8 cellular contexts compared by ENCODE assay signal in the genomic region with DNA sequence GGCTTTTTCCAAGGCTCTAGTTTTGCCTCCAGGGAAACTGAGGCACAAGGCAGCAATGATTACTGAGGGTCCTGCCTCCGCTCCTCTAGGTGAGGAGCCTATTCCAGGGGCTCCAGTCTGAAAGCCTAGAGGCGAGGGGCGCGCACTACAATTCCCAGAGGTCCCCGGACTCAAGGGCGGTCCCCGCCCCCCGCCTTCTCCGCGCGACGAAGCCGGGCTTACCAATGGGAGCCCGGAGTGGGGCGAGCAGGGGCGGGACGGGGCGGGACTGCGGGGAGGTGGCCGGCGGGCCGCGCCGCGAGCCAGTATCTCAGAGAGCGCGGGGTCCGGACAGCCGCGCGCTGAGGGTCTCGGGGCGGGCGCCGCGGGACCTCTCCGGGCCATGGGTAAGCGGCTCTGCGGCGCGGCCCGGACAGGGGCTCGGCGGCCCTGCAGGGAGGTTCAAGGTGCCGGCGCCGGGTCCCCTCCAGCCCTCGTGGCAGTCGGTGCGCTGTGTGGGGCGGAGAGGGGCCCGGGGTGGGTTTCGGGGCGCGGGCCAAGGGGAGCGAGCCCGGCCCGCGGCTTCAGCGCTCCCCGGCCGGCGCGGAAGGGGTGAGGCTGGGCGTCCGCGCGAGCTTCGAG. TPM values are rescaled to one million over a fixed set of nuclear protein-coding genes. Genes with fewer than 3 reads are reported as not detected.
DNase-seq lines count a peak whose midpoint lies in the region; ATAC-seq and TF ChIP-seq lines count a peak whose summit lies in the region.

A gene with protein sequence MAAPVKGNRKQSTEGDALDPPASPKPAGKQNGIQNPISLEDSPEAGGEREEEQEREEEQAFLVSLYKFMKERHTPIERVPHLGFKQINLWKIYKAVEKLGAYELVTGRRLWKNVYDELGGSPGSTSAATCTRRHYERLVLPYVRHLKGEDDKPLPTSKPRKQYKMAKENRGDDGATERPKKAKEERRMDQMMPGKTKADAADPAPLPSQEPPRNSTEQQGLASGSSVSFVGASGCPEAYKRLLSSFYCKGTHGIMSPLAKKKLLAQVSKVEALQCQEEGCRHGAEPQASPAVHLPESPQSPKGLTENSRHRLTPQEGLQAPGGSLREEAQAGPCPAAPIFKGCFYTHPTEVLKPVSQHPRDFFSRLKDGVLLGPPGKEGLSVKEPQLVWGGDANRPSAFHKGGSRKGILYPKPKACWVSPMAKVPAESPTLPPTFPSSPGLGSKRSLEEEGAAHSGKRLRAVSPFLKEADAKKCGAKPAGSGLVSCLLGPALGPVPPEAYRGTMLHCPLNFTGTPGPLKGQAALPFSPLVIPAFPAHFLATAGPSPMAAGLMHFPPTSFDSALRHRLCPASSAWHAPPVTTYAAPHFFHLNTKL (plus strand): TSS at position 308 of the 621 bp plus-strand sequence. CDS start 75 bp downstream, at position 383.

- H3K27me3 Mint-ChIP-seq in activated naive CD8-positive, alpha-beta T cell treated with anti-CD3 and anti-CD28 coated beads for 36 hours = no peaks in the 10 kb centered on the region

- H3K4me3 ChIP-seq in SU-DHL-6 (ENCODE audit: insufficient read depth, low read length, poor library complexity, severe bottlenecking) (peak within 1 kb of the TSS; percentile 81), trophoblast cell (ENCODE audit: low read depth, low read length) (peak within 1 kb of the TSS; percentile 75), tibial artery (peak within 1 kb of the TSS; percentile 79 to 88)

- H3K79me2 ChIP-seq in SU-DHL-6 (ENCODE audit: insufficient read depth, low read length) (no peaks in the 10 kb centered on the region), trophoblast cell (ENCODE audit: control insufficient read depth, insufficient read depth, low read length, poor library complexity) (no peaks in the 10 kb centered on the region)

- no peak within 1 kb of the TSS for H2AK5ac ChIP-seq in trophoblast cell (ENCODE audit: low read length)

- no peaks in the 10 kb centered on the region for H3K27me3 ChIP-seq in SU-DHL-6 (ENCODE audit: low read length)
- peaks cover 22% of the 10 kb centered on the region for H3K27me3 ChIP-seq in trophoblast cell (ENCODE audit: insufficient read depth, low read length)
- H3K27me3 ChIP-seq in tibial artery = no peaks in the 10 kb centered on the region

- no CpG with 5 or more reads among the region's 69 CpGs for WGBS in trophoblast cell (ENCODE audit: extremely low coverage, insufficient coverage, insufficient read length)

- ATAC-seq in HG02623 (IDR thresholded peaks at IDR 0.05; ENCODE audit: unreplicated experiment) (peak; percentile 56), Right ventricle myocardium superior (ENCODE audit: poor library complexity) (peak; percentile 86)

- peak; percentile 84 for DNase-seq in NCI-H1105 (lab: John Stamatoyannopoulos, UW)
- DNase-seq in activated naive CD8-positive, alpha-beta T cell treated with anti-CD3 and anti-CD28 coated beads for 36 hours = peak; percentile 92
- peak; percentile 97 for DNase-seq in Right ventricle myocardium superior
- peak; percentile 76 to 87 for DNase-seq in trophoblast cell
- peak; percentile 94 to 97 for DNase-seq in tibial artery

- H3K23ac ChIP-seq in trophoblast cell (ENCODE audit: low read length) = no peak within 1 kb of the TSS

- peak within 1 kb of the TSS; percentile 93 for H3K27ac Mint-ChIP-seq in activated naive CD8-positive, alpha-beta T cell treated with anti-CD3 and anti-CD28 coated beads for 36 hours

- H3K4me1 Mint-ChIP-seq in activated naive CD8-positive, alpha-beta T cell treated with anti-CD3 and anti-CD28 coated beads for 36 hours = peaks cover 45% of the 10 kb centered on the region

- H3K79me1 ChIP-seq in trophoblast cell (ENCODE audit: low read length) = no peaks in the 10 kb centered on the region

- no peak within 1 kb of the TSS for H4K12ac ChIP-seq in trophoblast cell (ENCODE audit: low read depth, low read length)

- no peaks in the 10 kb centered on the region for H3K9me2 ChIP-seq in SU-DHL-6 (replicated peaks; ENCODE audit: insufficient read depth, low read length)

- H4K91ac ChIP-seq in trophoblast cell (ENCODE audit: low read depth, low read length) = no peak within 1 kb of the TSS

- H3F3A ChIP-seq in SU-DHL-6 (ENCODE audit: insufficient read depth) = no peaks in the 10 kb centered on the region

- H3K4me2 ChIP-seq in SU-DHL-6 (ENCODE audit: low read depth, low read length, poor library complexity, severe bottlenecking) = peak within 1 kb of the TSS; percentile 65
- H3K4me2 ChIP-seq in trophoblast cell (ENCODE audit: low read length) = peak within 1 kb of the TSS; percentile 86

- peaks cover 6% of the 10 kb centered on the region; the same call in 1 of the 2 replicates for H4K20me1 ChIP-seq in SU-DHL-6 (ENCODE audit: low read depth, low read length)

- peak within 1 kb of the TSS; percentile 65 for H3K27ac ChIP-seq in SU-DHL-6 (ENCODE audit: low read depth, low read length)
- no peak within 1 kb of the TSS for H3K27ac ChIP-seq in trophoblast cell (ENCODE audit: low read depth, low read length)
- peak within 1 kb of the TSS; percentile 94 to 97 for H3K27ac ChIP-seq in tibial artery

- H3K9ac ChIP-seq in SU-DHL-6 (ENCODE audit: low read length) (peak within 1 kb of the TSS; percentile 73), trophoblast cell (ENCODE audit: low read length) (no peak within 1 kb of the TSS)

- no peak within 1 kb of the TSS for H3K18ac ChIP-seq in trophoblast cell (ENCODE audit: low read length)

- no peak within 1 kb of the TSS for H2BK12ac ChIP-seq in trophoblast cell (ENCODE audit: low read length)

- H2BK120ac ChIP-seq in trophoblast cell (ENCODE audit: insufficient read depth, low read length, poor library complexity) = no peak within 1 kb of the TSS

- peak within 1 kb of the TSS; percentile 96 for H3K4me3 Mint-ChIP-seq in activated naive CD8-positive, alpha-beta T cell treated with anti-CD3 and anti-CD28 coated beads for 36 hours

- H3K4ac ChIP-seq in trophoblast cell (ENCODE audit: low read depth, low read length) = no peak within 1 kb of the TSS

- H2BK5ac ChIP-seq in trophoblast cell (ENCODE audit: low read depth, low read length, poor library complexity) = no peak within 1 kb of the TSS

- H2AFZ ChIP-seq in SU-DHL-6 (ENCODE audit: low read depth, low read length, severe bottlenecking) (peak within 1 kb of the TSS; percentile 76), trophoblast cell (ENCODE audit: insufficient read depth, low read length, poor library complexity) (peak within 1 kb of the TSS; percentile 37)

- H3K14ac ChIP-seq in trophoblast cell (ENCODE audit: low read length) = no peak within 1 kb of the TSS

- no peaks in the 10 kb centered on the region for H3K36me3 ChIP-seq in SU-DHL-6 (ENCODE audit: low read length)
- no peaks in the 10 kb centered on the region for H3K36me3 ChIP-seq in trophoblast cell (ENCODE audit: control insufficient read depth in 1 of 2, insufficient read depth in 2 of 2, low read length in 2 of 2)
- H3K36me3 ChIP-seq in tibial artery = peaks cover 0 to 3% (median 0%) of the 10 kb centered on the region in 3 donors

- H3K9me3 ChIP-seq in SU-DHL-6 (ENCODE audit: insufficient read depth, low read length) (no peaks in the 10 kb centered on the region), trophoblast cell (ENCODE audit: insufficient read depth, low read depth, low read length) (no peaks in the 10 kb centered on the region), tibial artery (no peaks in the 10 kb centered on the region)

- H4K8ac ChIP-seq in trophoblast cell (ENCODE audit: low read depth, low read length) = no peak within 1 kb of the TSS

- H3K36me3 Mint-ChIP-seq in activated naive CD8-positive, alpha-beta T cell treated with anti-CD3 and anti-CD28 coated beads for 36 hours = peaks cover 25% of the 10 kb centered on the region

- TF ChIP-seq CTCF in GM12872 (IDR thresholded peaks at IDR 0.05; ENCODE audit: insufficient read depth, low read depth, low read length) (peak; percentile 21; the same call in 1 of the 3 replicates), SU-DHL-6 (IDR thresholded peaks at IDR 0.05; ENCODE audit: insufficient read depth, low read length, poor library complexity, severe bottlenecking) (no peak), tibial artery (IDR thresholded peaks at IDR 0.05) (peak; percentile 55 to 60)

- H3K4me1 ChIP-seq in trophoblast cell (ENCODE audit: control insufficient read depth in 1 of 2, insufficient read depth in 2 of 2, low read length in 2 of 2) (peaks cover 14 to 16% of the 10 kb centered on the region in 2 experiments), tibial artery (peaks cover 10 to 83% (median 75%) of the 10 kb centered on the region in 4 donors)

- intact Hi-C loops in Right ventricle myocardium superior (cut with DNase I) (no loop called here), tibial artery (cut with DNase I; ENCODE audit: low total_unique reads) (loop anchor here (5.0 to 10.0 kb wide), 2 partner anchors 98 to 331 kb away; partner anchors contain the start of gene KANSL3)

- no peaks in the 10 kb centered on the region for H3K9me3 Mint-ChIP-seq in activated naive CD8-positive, alpha-beta T cell treated with anti-CD3 and anti-CD28 coated beads for 36 hours

RNA-seq across cellular contexts. Expression of the gene that starts here (rescaled TPM):
- total RNA-seq in activated naive CD8-positive, alpha-beta T cell treated with anti-CD3 and anti-CD28 coated beads for 36 hours = 10 to 100 TPM; 59.5 to 61.7 TPM
- 9.4 TPM for total RNA-seq in Right ventricle myocardium superior
- polyA plus RNA-seq in trophoblast cell (2013) = 1.3 and 1.4 TPM in 2 replicates
